14 cellular contexts compared by ENCODE assay signal in genomic region chr5:375336-375920, GRCh38. TPM values are rescaled to one million over a fixed set of nuclear protein-coding genes. Genes with fewer than 3 reads are reported as not detected.
A peak's percentile ranks its signal among the peaks of the same experiment; 100 is the strongest.
DNase-seq lines count a peak whose midpoint lies in the region; ATAC-seq, FAIRE-seq and TF ChIP-seq lines count a peak whose summit lies in the region.
"Had no signal": no experiment of that assay in that cellular context is flagged by ENCODE, and none has a peak within 500 bp of the region (broad histone marks: within the 10 kb centered on the region; RNA-seq: fewer than 3 reads in every experiment).

No MANE protein-coding gene starts in this region.

- H2BK12ac ChIP-seq in neuronal stem cell (ENCODE audit: low read length): peak overlapping the region; percentile 64

- H3K27ac ChIP-seq in adrenal gland: no peak overlapping the region
- H3K27ac ChIP-seq in neuronal stem cell (replicated peaks; ENCODE audit: low read length): no peak overlapping the region
- no peak overlapping the region for H3K27ac ChIP-seq in foreskin keratinocyte
- H3K27ac ChIP-seq: breast epithelium had no signal

- H3K4me1 ChIP-seq in adrenal gland (replicated peaks in 1 of 2): peaks cover 0 to 5% of the 10 kb centered on the region in 2 donors
- H3K4me1 ChIP-seq in neuronal stem cell (ENCODE audit: control insufficient read depth in 2 of 2, insufficient read depth in 1 of 2, low read depth in 1 of 2, low read length in 2 of 2): peaks cover 6 to 20% of the 10 kb centered on the region in 2 donors
- H3K4me1 ChIP-seq in foreskin keratinocyte: no peaks in the 10 kb centered on the region

- DNase-seq in GM12891 (ENCODE audit: insufficient read length, low spot score): no peak
- DNase-seq in HTR-8/SVneo (ENCODE audit: insufficient read length, low spot score): no peak
- DNase-seq in adrenal gland: peak in 4 of 7 donors; percentile 5 to 38 (median 10)
- no peak for DNase-seq in neuronal stem cell (ENCODE audit: low spot score)
- DNase-seq in foreskin keratinocyte: no peak
- no peak for DNase-seq in OCI-M1 (lab: John Stamatoyannopoulos, UW)
- DNase-seq: activated CD4-positive, alpha-beta T cell treated with anti-CD3 and anti-CD28 coated beads for 4 hours; esophagus squamous epithelium; NCI-H446 treated with DMSO at 0.1 percent for 48 hours; stimulated activated CD4-positive, alpha-beta T cell treated with anti-CD3 and anti-CD28 coated beads, Interleukin-12 subunit alpha, Interleukin-12 subunit beta, amount 100 ng/mL, for 4 hours had no signal

- H3K27me3 ChIP-seq in adrenal gland (no peaks in the 10 kb centered on the region), neuronal stem cell (ENCODE audit: control insufficient read depth in 3 of 3, insufficient read depth in 3 of 3, low read depth in 1 of 3, low read length in 3 of 3) (peaks cover 0 to 47% (median 20%) of the 10 kb centered on the region in 3 experiments), foreskin keratinocyte (peaks cover 32% of the 10 kb centered on the region)
- H3K27me3 ChIP-seq: breast epithelium had no signal

- peak overlapping the region; percentile 26 for H2BK120ac ChIP-seq in neuronal stem cell (ENCODE audit: low read depth, low read length)

- TF ChIP-seq POLR2A in GM12891 (IDR thresholded peaks at IDR 0.05; ENCODE audit: low read depth, low read length): no peak
- no peak for TF ChIP-seq POLR2A in adrenal gland (IDR thresholded peaks at IDR 0.05)

- H3K4me3 ChIP-seq in adrenal gland: no peak overlapping the region
- peak overlapping the region in 1 of 2 donors; percentile 37 for H3K4me3 ChIP-seq in neuronal stem cell (ENCODE audit: low read length in 2 of 2)
- H3K4me3 ChIP-seq: breast epithelium, esophagus squamous epithelium had no signal

- H3K9me3 ChIP-seq in adrenal gland (replicated peaks in 1 of 3): no peaks in the 10 kb centered on the region
- H3K9me3 ChIP-seq in neuronal stem cell (replicated peaks in 1 of 2; ENCODE audit: control insufficient read depth in 2 of 2, insufficient read depth in 1 of 2, low read depth in 1 of 2, low read length in 2 of 2): peaks cover 0 to 4% of the 10 kb centered on the region in 2 donors
- H3K9me3 ChIP-seq: breast epithelium, esophagus squamous epithelium had no signal

- no peak overlapping the region for H2AFZ ChIP-seq in neuronal stem cell (ENCODE audit: low read length)

- peak overlapping the region; percentile 66 for H3K23ac ChIP-seq in neuronal stem cell (ENCODE audit: low read depth, low read length, poor library complexity)

- H2AK5ac ChIP-seq in neuronal stem cell (ENCODE audit: low read depth, low read length): peak overlapping the region; percentile 85

- no peak overlapping the region for H2BK5ac ChIP-seq in neuronal stem cell (ENCODE audit: low read length)

- H4K91ac ChIP-seq in neuronal stem cell (ENCODE audit: low read depth, low read length, poor library complexity): no peak overlapping the region

- peak overlapping the region; percentile 60 for H3K18ac ChIP-seq in neuronal stem cell (ENCODE audit: low read length)

- intact Hi-C loops in adrenal gland (cut with DNase I): no loop called here

- H4K8ac ChIP-seq in neuronal stem cell (ENCODE audit: low read depth, low read length): no peak overlapping the region

- peak overlapping the region; percentile 46 for H2BK15ac ChIP-seq in neuronal stem cell (ENCODE audit: low read length)

- no peaks in the 10 kb centered on the region for H3K79me1 ChIP-seq in neuronal stem cell (ENCODE audit: low read depth, low read length)

- peak; percentile 70 for FAIRE-seq in GM12891 (lab: Jason Lieb, UNC)
- peak; percentile 83 for FAIRE-seq in HTR-8/SVneo (lab: Jason Lieb, UNC)

- TF ChIP-seq CTCF in adrenal gland (IDR thresholded peaks at IDR 0.05) (no peak), foreskin keratinocyte (conservative IDR thresholded peaks at IDR 0.05) (no peak)

- H3K4ac ChIP-seq in neuronal stem cell (ENCODE audit: low read length): peak overlapping the region; percentile 66

- H3K36me3 ChIP-seq in adrenal gland (replicated peaks in 1 of 2): no peaks in the 10 kb centered on the region
- no peaks in the 10 kb centered on the region for H3K36me3 ChIP-seq in neuronal stem cell (replicated peaks in 1 of 2; ENCODE audit: control insufficient read depth in 2 of 2, insufficient read depth in 2 of 2, low read length in 2 of 2)
- H3K36me3 ChIP-seq: breast epithelium, esophagus squamous epithelium had no signal

- H3K9ac ChIP-seq in neuronal stem cell (ENCODE audit: low read depth, low read length, poor library complexity): no peak overlapping the region

- no peak overlapping the region for H3K4me2 ChIP-seq in neuronal stem cell (ENCODE audit: insufficient read depth, low read length, poor library complexity, severe bottlenecking)

- 80 to 90% (median 86%) methylated on average over 16 to 21 of the region's 21 CpGs for WGBS in adrenal gland, 4 donors
- no CpG with 5 or more reads among the region's 21 CpGs for WGBS in neuronal stem cell (ENCODE audit: extremely low coverage in 2 of 2, insufficient read length in 2 of 2, insufficient replicate concordance in 1 of 2), 2 donors

- no peak for ATAC-seq in foreskin keratinocyte
- ATAC-seq in GM19395 (IDR thresholded peaks at IDR 0.05; ENCODE audit: unreplicated experiment): no peak
- ATAC-seq in GM21619 (IDR thresholded peaks at IDR 0.05; ENCODE audit: unreplicated experiment): no peak
- ATAC-seq: naive thymus-derived CD8-positive, alpha-beta T cell had no signal

- H3K14ac ChIP-seq in neuronal stem cell (ENCODE audit: low read length): no peak overlapping the region

TF ChIP-seq in GM12891, 5 proteins besides CTCF, POLR2A, EP300 and RAD21:
- TF ChIP-seq POLR2AphosphoS5 (IDR thresholded peaks at IDR 0.05; ENCODE audit: low read depth, low read length) (no peak), SPI1 (IDR thresholded peaks at IDR 0.05; ENCODE audit: low read depth, low read length) (no peak), PAX5 (IDR thresholded peaks at IDR 0.05; ENCODE audit: insufficient read depth, low read length, severe bottlenecking) (no peak), POU2F2 (IDR thresholded peaks at IDR 0.05; ENCODE audit: low read depth, low read length) (no peak), TAF1 (IDR thresholded peaks at IDR 0.05; ENCODE audit: low read depth, low read length) (no peak)

RNA-seq across cellular contexts. Expression of gene AHRR, which starts 53.9 kb away (rescaled TPM):
- polyA plus RNA-seq in GM12891 (2012; ENCODE audit: low read depth, missing spikeins): 33.3 TPM
- total RNA-seq in adrenal gland (1 to 10 TPM in 4 of 8 donors, under 1 TPM in 4; 0.17 to 2.9 (median 0.99) TPM), foreskin keratinocyte (0.18 and 0.31 TPM in 2 replicates)
- polyA plus RNA-seq in adrenal gland (1 to 10 TPM in 1 of 3 donors, under 1 TPM in 2; 0.55 to 1.6 (median 0.88) TPM), foreskin keratinocyte (0.06 and 0.07 TPM in 2 replicates)
- polyA plus RNA-seq in neuronal stem cell (2013, experiment 1 of 2): 0.26 TPM
- 0.28 TPM for polyA plus RNA-seq in neuronal stem cell (2013, experiment 2 of 2)

Comparison
In these comparisons a context has a peak if more than half of its experiments do, and no peak if none do; other contexts are left out.
1. DNase-seq: peak in adrenal gland (4 of 7); none in GM12891 (single experiment), HTR-8/SVneo (single experiment), neuronal stem cell (single experiment), foreskin keratinocyte (0 of 2) and OCI-M1 (single experiment).